Comparison of ENCODE assay signal across 1 cellular context in genomic region chr9:32558408-32558914, GRCh38.
A peak's percentile ranks its signal among the peaks of the same experiment; 100 is the strongest.
TF ChIP-seq lines count a peak whose summit lies in the region.

No MANE protein-coding gene starts in this region.

TF ChIP-seq in GM12878, 131 proteins besides CTCF, POLR2A, EP300 and RAD21:
- peak in 1 of 2 experiments; percentile 20; a peak in 1 of 4 replicates for TF ChIP-seq IKZF2 (IDR thresholded peaks at IDR 0.05)
- TF ChIP-seq GABPA (IDR thresholded peaks at IDR 0.05; ENCODE audit: low read depth) = 0 out of 2 replicates have a peak, but pooled peaks have one; percentile 24
- TF ChIP-seq CREB1 (IDR thresholded peaks at IDR 0.05; ENCODE audit: low read depth) = peak; percentile 60
- peak; percentile 35; the same call in 1 of the 2 replicates for TF ChIP-seq SPI1 (IDR thresholded peaks at IDR 0.05; ENCODE audit: borderline replicate concordance, insufficient read depth, low read depth, low read length)
- no peak for TF ChIP-seq USF2 (IDR thresholded peaks at IDR 0.05; ENCODE audit: borderline replicate concordance, low read depth, low read length)
TF ChIP-seq in GM12878: peak in this region for 4.
